In genomic region chr11:3580487-3581388, GRCh38 we compare ENCODE assay signal across 8 cellular contexts.
DNase-seq lines count a peak whose midpoint lies in the region; ATAC-seq, FAIRE-seq and TF ChIP-seq lines count a peak whose summit lies in the region.
"Not testable (repeated sequence)": the region's sequence is repeated elsewhere in the genome, so short reads cannot be mapped to it uniquely, and the experiment has no call there.

No MANE protein-coding gene starts in this region.

- peak; percentile 31 for FAIRE-seq in endothelial cell of umbilical vein (lab: Jason Lieb, UNC)

- not testable (repeated sequence) for TF ChIP-seq POLR2A in endothelial cell of umbilical vein (IDR thresholded peaks at IDR 0.05; ENCODE audit: low read depth, low read length); uterus (IDR thresholded peaks at IDR 0.05)

- H3K4me3 Mint-ChIP-seq in T-cell = peak overlapping the region; percentile 55 to 72 (median 68)
- peak overlapping the region; percentile 71 for H3K4me3 Mint-ChIP-seq in activated T-helper 17 cell treated with anti-CD3 and anti-CD28 coated beads, Interleukin-2, amount 50 U/mL, for 72 hours

- peaks cover 3 to 11% of the 10 kb centered on the region in 2 experiments for H3K27me3 ChIP-seq in endothelial cell of umbilical vein (ENCODE audit: control insufficient read depth in 2 of 2, insufficient read depth in 2 of 2, low read length in 2 of 2)
- H3K27me3 ChIP-seq in lower lobe of right lung (ENCODE audit: low read depth); uterus: not testable (repeated sequence)

- not testable (repeated sequence) for H3K4me2 ChIP-seq in endothelial cell of umbilical vein (ENCODE audit: insufficient read depth, low read length)

- not testable (repeated sequence) for H3K4me1 ChIP-seq in endothelial cell of umbilical vein (ENCODE audit: control insufficient read depth, extremely low read depth, insufficient read depth, low read length); lower lobe of right lung; uterus

- not testable (repeated sequence) for H3K9me1 ChIP-seq in endothelial cell of umbilical vein (replicated peaks; ENCODE audit: control insufficient read depth, extremely low read depth, insufficient read depth, low read length)

- CTCF ChIA-PET in T-cell (lab: Charles Lee) = not testable (repeated sequence)
- CTCF ChIA-PET in endothelial cell of umbilical vein (lab: Charles Lee) = interaction anchor here (0.6 to 2.1 kb wide), 4 partner anchors 12 to 127 kb away, joined by 3 to 6 read pairs (median 4); no protein-coding TSS in a partner anchor

- not testable (repeated sequence) for H3K9ac ChIP-seq in endothelial cell of umbilical vein (replicated peaks; ENCODE audit: extremely low read depth, insufficient read depth, low read length)

- BruUV-seq in endothelial cell of umbilical vein (replicated peaks; lab: Mats Ljungman, UMichigan) = not testable (repeated sequence)

- TF ChIP-seq CTCF in endothelial cell of umbilical vein (IDR thresholded peaks at IDR 0.05; ENCODE audit: extremely low read depth in 1 of 2, insufficient read depth in 1 of 2, low read depth in 1 of 2, low read length in 2 of 2) (peak; percentile 27 to 54), lower lobe of right lung (IDR thresholded peaks at IDR 0.05) (peak; percentile 72), uterus (IDR thresholded peaks at IDR 0.05) (peak; percentile 36 to 83 (median 70))

- ATAC-seq in T-cell (replicated peaks in 1 of 4) = peak in 2 of 4 experiments; percentile 46 to 51
- peak; percentile 48 for ATAC-seq in activated T-helper 17 cell treated with anti-CD3 and anti-CD28 coated beads, Interleukin-2, amount 50 U/mL, for 72 hours (replicated peaks)
- ATAC-seq in lower lobe of right lung = peak in 1 of 2 donors; percentile 50

- H3K79me2 ChIP-seq in endothelial cell of umbilical vein (ENCODE audit: control insufficient read depth, insufficient read depth, low read length) = not testable (repeated sequence)

- H3K36me3 ChIP-seq in endothelial cell of umbilical vein (ENCODE audit: control insufficient read depth in 2 of 2, extremely low read depth in 1 of 2, insufficient read depth in 2 of 2, low read length in 2 of 2); lower lobe of right lung; uterus: not testable (repeated sequence)

- not testable (repeated sequence) for H3K9me3 Mint-ChIP-seq in T-cell; activated T-helper 17 cell treated with anti-CD3 and anti-CD28 coated beads, Interleukin-2, amount 50 U/mL, for 72 hours

- POLR2A ChIA-PET in T-cell (lab: Charles Lee); endothelial cell of umbilical vein (lab: Charles Lee): not testable (repeated sequence)

- intact Hi-C loops in endothelial cell of umbilical vein (cut with micrococcal nuclease) = loop anchor here (2.0 kb wide), 1 partner anchor 126 kb away; no protein-coding TSS in a partner anchor
- intact Hi-C loops in lower lobe of right lung (cut with DNase I); uterus (cut with DNase I; ENCODE audit: low total_unique reads): not testable (repeated sequence)

- H3K9me3 ChIP-seq in endothelial cell of umbilical vein (replicated peaks; ENCODE audit: control insufficient read depth, insufficient read depth, low read length); lower lobe of right lung; uterus: not testable (repeated sequence)

- H3K36me3 Mint-ChIP-seq in T-cell; activated T-helper 17 cell treated with anti-CD3 and anti-CD28 coated beads, Interleukin-2, amount 50 U/mL, for 72 hours (ENCODE audit: low read depth): not testable (repeated sequence)

- H3K4me1 Mint-ChIP-seq in T-cell = peaks cover 10 to 16% (median 12%) of the 10 kb centered on the region in 3 donors
- not testable (repeated sequence) for H3K4me1 Mint-ChIP-seq in activated T-helper 17 cell treated with anti-CD3 and anti-CD28 coated beads, Interleukin-2, amount 50 U/mL, for 72 hours

- peak overlapping the region; percentile 24 for H2AFZ ChIP-seq in endothelial cell of umbilical vein (ENCODE audit: low read depth, low read length)

- peak; percentile 2 for DNase-seq in GM04504 (ENCODE audit: low read depth)
- DNase-seq in NCI-H1105 (lab: John Stamatoyannopoulos, UW) = peak; percentile 25
- peak in 33 of 34 experiments; percentile 0 to 72 (median 46) for DNase-seq in T-cell
- peak; percentile 30 for DNase-seq in endothelial cell of umbilical vein (ENCODE audit: low read depth, low spot score)
- peak; percentile 77 for DNase-seq in lower lobe of right lung
- DNase-seq in stimulated activated CD4-positive, alpha-beta T cell treated with anti-CD3 and anti-CD28 coated beads, Interleukin-12 subunit alpha, Interleukin-12 subunit beta, amount 100 ng/mL, for 48 hours (ENCODE audit: low read depth in 2 of 3, low spot score in 1 of 3) = peak; percentile 42 to 50 (median 48)
- peak; percentile 16 to 56 for DNase-seq in uterus

- H3K4me3 ChIP-seq in endothelial cell of umbilical vein (replicated peaks in 1 of 3; ENCODE audit: insufficient read depth in 1 of 3, low read depth in 1 of 3, low read length in 3 of 3) = peak overlapping the region in 1 of 3 experiments; percentile 1
- H3K4me3 ChIP-seq in lower lobe of right lung = peak overlapping the region; percentile 50
- H3K4me3 ChIP-seq in uterus = peak overlapping the region; percentile 18 to 51

- peaks cover 35 to 37% of the 10 kb centered on the region in 2 donors for H3K27me3 Mint-ChIP-seq in T-cell
- peaks cover 16% of the 10 kb centered on the region for H3K27me3 Mint-ChIP-seq in activated T-helper 17 cell treated with anti-CD3 and anti-CD28 coated beads, Interleukin-2, amount 50 U/mL, for 72 hours

- dilution Hi-C loops in endothelial cell of umbilical vein (cut with MboI; ENCODE audit: extremely low pct_ligation_motif_present, low sequenced_read_pairs) = not testable (repeated sequence)

- H3K27ac Mint-ChIP-seq in T-cell; activated T-helper 17 cell treated with anti-CD3 and anti-CD28 coated beads, Interleukin-2, amount 50 U/mL, for 72 hours: not testable (repeated sequence)

- not testable (repeated sequence) for H3K27ac ChIP-seq in endothelial cell of umbilical vein (ENCODE audit: insufficient read depth, low read depth, low read length); lower lobe of right lung; uterus

- H4K20me1 ChIP-seq in endothelial cell of umbilical vein (replicated peaks; ENCODE audit: control insufficient read depth, extremely low read depth, insufficient read depth, low read length) = not testable (repeated sequence)

Comparison
In these comparisons a context has a peak if more than half of its experiments do, and no peak if none do; other contexts are left out.
1. DNase-seq: peak in every context shown above with its lines; median percentile 77 in lower lobe of right lung; 48 in stimulated activated CD4-positive, alpha-beta T cell treated with anti-CD3 and anti-CD28 coated beads, Interleukin-12 subunit alpha, Interleukin-12 subunit beta, amount 100 ng/mL, for 48 hours; 46 in T-cell; 36 in uterus; 30 in endothelial cell of umbilical vein; 25 in NCI-H1105; 2 in GM04504.